Comparison of ENCODE assay signal across 27 cellular contexts in genomic region chr10:1472178-1472577, GRCh38.
DNase-seq lines count a peak whose midpoint lies in the region; ATAC-seq, FAIRE-seq and TF ChIP-seq lines count a peak whose summit lies in the region.
"Had no signal": no experiment of that assay in that cellular context is flagged by ENCODE, and none has a peak within 500 bp of the region (broad histone marks: within the 10 kb centered on the region; RNA-seq: fewer than 3 reads in every experiment).

No MANE protein-coding gene starts in this region.

- H2BK12ac ChIP-seq in H1 (ENCODE audit: low read depth, low read length) (peak overlapping the region; percentile 60; the same call in 1 of the 2 replicates), neuronal stem cell (ENCODE audit: low read length) (peak overlapping the region; percentile 86)

- H3K79me1 ChIP-seq in H1 (ENCODE audit: low read depth, low read length) (no peaks in the 10 kb centered on the region), neuronal stem cell (ENCODE audit: low read depth, low read length) (no peaks in the 10 kb centered on the region)

- no peaks in the 10 kb centered on the region for H3K79me2 ChIP-seq in H1 (ENCODE audit: control insufficient read depth in 1 of 2, insufficient read depth in 2 of 2, low read length in 2 of 2)

- TF ChIP-seq POLR2A in H1 (IDR thresholded peaks at IDR 0.05; ENCODE audit: control extremely low read depth in 1 of 2, low read depth in 2 of 2, low read length in 2 of 2): no peak

- H3K27me3 ChIP-seq in H1 (replicated peaks in 1 of 4; ENCODE audit: control insufficient read depth in 3 of 4, extremely low read depth in 1 of 4, insufficient read depth in 3 of 4, low read length in 3 of 4) (no peaks in the 10 kb centered on the region; a peak in 1 of 7 replicates), neuronal stem cell (ENCODE audit: control insufficient read depth in 3 of 3, insufficient read depth in 3 of 3, low read depth in 1 of 3, low read length in 3 of 3) (no peaks in the 10 kb centered on the region), upper lobe of right lung (peaks cover 9% of the 10 kb centered on the region)

- CTCF ChIA-PET in H1 (lab: Charles Lee; ENCODE audit: partially characterized antibody): no interaction called here

- H3K56ac ChIP-seq in H1 (replicated peaks; ENCODE audit: insufficient read length, low read depth, low read length): no peak overlapping the region

- H3K9ac ChIP-seq in H1 (replicated peaks in 1 of 4; ENCODE audit: extremely low read depth in 1 of 4, low read depth in 3 of 4, low read length in 3 of 4) (no peak overlapping the region), neuronal stem cell (ENCODE audit: low read depth, low read length, poor library complexity) (no peak overlapping the region)
- H3K9ac ChIP-seq: BLaER1 treated with 17β-estradiol and CSF1 and Interleukin-3, amounts not matched to agents 10 nM and 100 nM had no signal

- H3K4me1 Mint-ChIP-seq in stimulated activated naive CD8-positive, alpha-beta T cell treated with anti-CD3 and anti-CD28 coated beads, Interleukin-15, amount 100 ng/mL, for 72 hours: no peaks in the 10 kb centered on the region
- H3K4me1 Mint-ChIP-seq: CD14-positive monocyte; CD8-positive, alpha-beta memory T cell had no signal

- peak; percentile 45 for ATAC-seq in stimulated activated naive CD8-positive, alpha-beta T cell treated with anti-CD3 and anti-CD28 coated beads, Interleukin-15, amount 100 ng/mL, for 72 hours
- ATAC-seq in stimulated activated naive CD8-positive, alpha-beta T cell treated with anti-CD3 and anti-CD28 coated beads, Interleukin-15, Interleukin-2, amounts not matched to agents 100 U/mL and 50 U/mL, for 24 hours: no peak
- peak; percentile 15 for ATAC-seq in upper lobe of right lung
- ATAC-seq: A549, GM23338 had no signal

- H4K91ac ChIP-seq in H1 (replicated peaks; ENCODE audit: insufficient read length, low read length): no peak overlapping the region
- no peak overlapping the region for H4K91ac ChIP-seq in neuronal stem cell (ENCODE audit: low read depth, low read length, poor library complexity)

- DNase-seq in stimulated activated naive CD8-positive, alpha-beta T cell treated with anti-CD3 and anti-CD28 coated beads, Interleukin-15, amount 100 ng/mL, for 72 hours: no peak
- no peak for DNase-seq in stimulated activated naive CD8-positive, alpha-beta T cell treated with anti-CD3 and anti-CD28 coated beads, Interleukin-15, Interleukin-2, amounts not matched to agents 100 U/mL and 50 U/mL, for 24 hours
- DNase-seq in H1 (ENCODE audit: low read depth in 1 of 2, low spot score in 2 of 2) (no peak), neuronal stem cell (ENCODE audit: low spot score) (no peak), upper lobe of right lung (no peak), NCI-H524 (lab: John Stamatoyannopoulos, UW) (no peak), medulla oblongata (ENCODE audit: extremely low spot score) (no peak)
- no peak for DNase-seq in stimulated activated CD4-positive, alpha-beta T cell treated with anti-CD3 and anti-CD28 coated beads, Interleukin-1b, Interleukin-23, amount 100 ng/mL, for 48 hours
- DNase-seq: 8988T; ACHN; AML-193; BE2C; CD4-positive, alpha-beta T cell; CD8-positive, alpha-beta memory T cell; DMS 273 treated with DMSO at 0.1 percent for 48 hours; DMS79; EL; GDM1; HCEC 1CT had no signal

- H3K9me3 Mint-ChIP-seq in stimulated activated naive CD8-positive, alpha-beta T cell treated with anti-CD3 and anti-CD28 coated beads, Interleukin-15, amount 100 ng/mL, for 72 hours: no peaks in the 10 kb centered on the region
- H3K9me3 Mint-ChIP-seq: CD4-positive, alpha-beta T cell; CD8-positive, alpha-beta memory T cell had no signal

- no peak overlapping the region for H4K8ac ChIP-seq in H1 (ENCODE audit: extremely low read depth, insufficient read depth, low read length)
- H4K8ac ChIP-seq in neuronal stem cell (ENCODE audit: low read depth, low read length): peak overlapping the region; percentile 96

- H3K9me3 ChIP-seq in H1 (ENCODE audit: insufficient read depth in 2 of 2, low read depth in 1 of 2, low read length in 1 of 2) (peaks cover 4 to 10% of the 10 kb centered on the region in 2 experiments; a peak in 3 of 4 replicates), neuronal stem cell (replicated peaks in 1 of 2; ENCODE audit: control insufficient read depth in 2 of 2, insufficient read depth in 1 of 2, low read depth in 1 of 2, low read length in 2 of 2) (peaks cover 0 to 3% of the 10 kb centered on the region in 2 donors), upper lobe of right lung (no peaks in the 10 kb centered on the region)
- H3K9me3 ChIP-seq: A549, BE2C had no signal

- H3K4me2 ChIP-seq in H1 (ENCODE audit: insufficient read depth in 1 of 2, low read depth in 2 of 2, low read length in 2 of 2): no peak overlapping the region
- H3K4me2 ChIP-seq in neuronal stem cell (ENCODE audit: insufficient read depth, low read length, poor library complexity, severe bottlenecking): no peak overlapping the region
- H3K4me2 ChIP-seq: A549; BLaER1 treated with 17β-estradiol and CSF1 and Interleukin-3, amounts not matched to agents 10 nM and 100 nM; GM23338 had no signal

- no peak for TF ChIP-seq RAD21 in H1 (IDR thresholded peaks at IDR 0.05 in 1 of 2, conservative IDR thresholded peaks at IDR 0.05 in 1 of 2; ENCODE audit: low read depth in 2 of 2, low read length in 2 of 2)

- H3K27me3 Mint-ChIP-seq in stimulated activated naive CD8-positive, alpha-beta T cell treated with anti-CD3 and anti-CD28 coated beads, Interleukin-15, amount 100 ng/mL, for 72 hours: peaks cover 29% of the 10 kb centered on the region

- no peak overlapping the region for H3K27ac Mint-ChIP-seq in stimulated activated naive CD8-positive, alpha-beta T cell treated with anti-CD3 and anti-CD28 coated beads, Interleukin-15, amount 100 ng/mL, for 72 hours
- H3K27ac Mint-ChIP-seq: CD14-positive monocyte; CD4-positive, alpha-beta T cell; CD8-positive, alpha-beta memory T cell; GM23338 had no signal

- H2BK15ac ChIP-seq in H1 (ENCODE audit: low read length): no peak overlapping the region
- H2BK15ac ChIP-seq in neuronal stem cell (ENCODE audit: low read length): no peak overlapping the region

- TF ChIP-seq CTCF in H1 (IDR thresholded peaks at IDR 0.05; ENCODE audit: control extremely low read depth in 1 of 3, insufficient read depth in 1 of 3, low read depth in 1 of 3, low read length in 3 of 3) (no peak), upper lobe of right lung (IDR thresholded peaks at IDR 0.05) (no peak)

- WGBS in H1 (ENCODE audit: extremely low coverage in 1 of 2, insufficient coverage in 1 of 2, insufficient read length in 1 of 2, insufficient replicate concordance in 2 of 2, low coverage in 1 of 2, low lambda C conversion rate in 2 of 2, missing lambda C conversion rate in 1 of 2), 2 experiments: 92% methylated on average over 11 of the region's 12 CpGs; no CpG with 5 or more reads in 1 of the 2 experiments
- WGBS in neuronal stem cell (ENCODE audit: extremely low coverage in 2 of 2, insufficient read length in 2 of 2, insufficient replicate concordance in 1 of 2), 2 donors: no CpG with 5 or more reads among the region's 12 CpGs

- POLR2A ChIA-PET in H1 (lab: Charles Lee; ENCODE audit: partially characterized antibody): no interaction called here

- H3K27ac ChIP-seq in H1 (ENCODE audit: low read depth, low read length) (no peak overlapping the region), neuronal stem cell (replicated peaks; ENCODE audit: low read length) (no peak overlapping the region), upper lobe of right lung (no peak overlapping the region)
- H3K27ac ChIP-seq: A549; BLaER1 treated with 17β-estradiol and CSF1 and Interleukin-3, amounts not matched to agents 10 nM and 100 nM had no signal

- H2BK5ac ChIP-seq in H1 (ENCODE audit: low read depth, low read length): no peak overlapping the region
- peak overlapping the region; percentile 62 for H2BK5ac ChIP-seq in neuronal stem cell (ENCODE audit: low read length)

- no peaks in the 10 kb centered on the region for H3K23me2 ChIP-seq in H1 (ENCODE audit: low read depth, low read length)

- no peak overlapping the region for H3K4me3 ChIP-seq in H1 (ENCODE audit: extremely low read depth in 1 of 4, insufficient read depth in 2 of 4, low read depth in 3 of 4, low read length in 4 of 4)
- peak overlapping the region in 1 of 2 donors; percentile 0 for H3K4me3 ChIP-seq in neuronal stem cell (ENCODE audit: low read length in 2 of 2)
- H3K4me3 ChIP-seq in upper lobe of right lung: no peak overlapping the region
- H3K4me3 ChIP-seq: A549; BLaER1 treated with 17β-estradiol and CSF1 and Interleukin-3, amounts not matched to agents 10 nM and 100 nM; GM23338 had no signal

- H3K18ac ChIP-seq in H1 (ENCODE audit: extremely low read depth, low read length): no peak overlapping the region
- H3K18ac ChIP-seq in neuronal stem cell (ENCODE audit: low read length): peak overlapping the region; percentile 80

- no peak overlapping the region for H2AFZ ChIP-seq in H1 (ENCODE audit: low read length)
- no peak overlapping the region for H2AFZ ChIP-seq in neuronal stem cell (ENCODE audit: low read length)
- H2AFZ ChIP-seq: GM23338 had no signal

- H4K20me1 ChIP-seq in H1 (replicated peaks in 1 of 2; ENCODE audit: control insufficient read depth in 1 of 2, insufficient read depth in 2 of 2, low read length in 2 of 2): peaks cover 0 to 5% of the 10 kb centered on the region in 2 experiments
- H4K20me1 ChIP-seq: BLaER1 treated with 17β-estradiol and CSF1 and Interleukin-3, amounts not matched to agents 10 nM and 100 nM had no signal

- H3K14ac ChIP-seq in H1 (ENCODE audit: insufficient read length) (no peak overlapping the region), neuronal stem cell (ENCODE audit: low read length) (peak overlapping the region; percentile 63)

- H4K5ac ChIP-seq in H1 (ENCODE audit: insufficient read length, low read depth, low read length): no peak overlapping the region

- intact Hi-C loops in upper lobe of right lung (cut with DNase I): no loop called here

- H3K4ac ChIP-seq in H1 (replicated peaks; ENCODE audit: insufficient read length, low read depth, low read length): no peak overlapping the region
- H3K4ac ChIP-seq in neuronal stem cell (ENCODE audit: low read length): no peak overlapping the region

- no peak overlapping the region for H3K4me3 Mint-ChIP-seq in stimulated activated naive CD8-positive, alpha-beta T cell treated with anti-CD3 and anti-CD28 coated beads, Interleukin-15, amount 100 ng/mL, for 72 hours
- H3K4me3 Mint-ChIP-seq: CD14-positive monocyte; CD4-positive, alpha-beta T cell; CD8-positive, alpha-beta memory T cell; GM23338 had no signal

- H3K4me1 ChIP-seq in H1 (replicated peaks in 1 of 4; ENCODE audit: control insufficient read depth in 3 of 4, insufficient read depth in 4 of 4, low read length in 3 of 4) (peaks cover 0 to 6% (median 3%) of the 10 kb centered on the region in 4 experiments; a peak in 6 of 7 replicates), neuronal stem cell (ENCODE audit: control insufficient read depth in 2 of 2, insufficient read depth in 1 of 2, low read depth in 1 of 2, low read length in 2 of 2) (peaks cover 0 to 16% of the 10 kb centered on the region in 2 donors), upper lobe of right lung (no peaks in the 10 kb centered on the region)
- H3K4me1 ChIP-seq: A549, BE2C had no signal

- H2BK20ac ChIP-seq in H1 (ENCODE audit: low read length): no peak overlapping the region

- FAIRE-seq in H1 (lab: Jason Lieb, UNC): no peak
- FAIRE-seq: A549, D721Med, GM12891, GM18507, H54 had no signal

- H3K23ac ChIP-seq in H1 (ENCODE audit: insufficient read length) (no peak overlapping the region), neuronal stem cell (ENCODE audit: low read depth, low read length, poor library complexity) (no peak overlapping the region)

- H3K36me3 ChIP-seq in H1 (ENCODE audit: control insufficient read depth in 2 of 4, insufficient read depth in 4 of 4, low read length in 3 of 4): no peaks in the 10 kb centered on the region; a peak in 1 of 8 replicates
- H3K36me3 ChIP-seq in neuronal stem cell (replicated peaks in 1 of 2; ENCODE audit: control insufficient read depth in 2 of 2, insufficient read depth in 2 of 2, low read length in 2 of 2): no peaks in the 10 kb centered on the region
- no peaks in the 10 kb centered on the region for H3K36me3 ChIP-seq in upper lobe of right lung
- H3K36me3 ChIP-seq: BE2C; BLaER1 treated with 17β-estradiol and CSF1 and Interleukin-3, amounts not matched to agents 10 nM and 100 nM had no signal

- H2AK5ac ChIP-seq in H1 (ENCODE audit: low read depth, low read length): no peak overlapping the region; the same call in 1 of the 2 replicates
- peak overlapping the region; percentile 64 for H2AK5ac ChIP-seq in neuronal stem cell (ENCODE audit: low read depth, low read length)

- no peak for TF ChIP-seq EP300 in H1 (IDR thresholded peaks at IDR 0.05; ENCODE audit: borderline replicate concordance in 1 of 2, low read depth in 2 of 2, low read length in 2 of 2)

- H2BK120ac ChIP-seq in H1 (replicated peaks; ENCODE audit: low read depth, low read length) (no peak overlapping the region), neuronal stem cell (ENCODE audit: low read depth, low read length) (no peak overlapping the region)
